ENCODE assay signal across 1 cellular context in genomic region chr9:100033877-100034551, GRCh38.
TF ChIP-seq lines count a peak whose summit lies in the region.

No MANE protein-coding gene starts in this region.

TF ChIP-seq in K562, 482 proteins besides CTCF, POLR2A, EP300 and RAD21 (continued from another document and continues in another):
- TF ChIP-seq THRAP3 (IDR thresholded peaks at IDR 0.05; ENCODE audit: borderline replicate concordance) (no peak), MBD1 (CRISPR knock-in tag; IDR thresholded peaks at IDR 0.05) (no peak), BRCA1 (IDR thresholded peaks at IDR 0.05) (no peak), BRCA1 (CRISPR knock-in tag; IDR thresholded peaks at IDR 0.05) (no peak), NR4A1 (CRISPR knock-in tag; IDR thresholded peaks at IDR 0.05) (no peak), NR4A1 (tag; IDR thresholded peaks at IDR 0.05) (peak; percentile 98), TCFL5 (CRISPR knock-in tag; conservative IDR thresholded peaks at IDR 0.05) (peak; percentile 56; the same call in 1 of the 2 replicates), POLR2AphosphoS2 (IDR thresholded peaks at IDR 0.05; ENCODE audit: low read length) (no peak), SMAD2 (IDR thresholded peaks at IDR 0.05; ENCODE audit: low read depth, low read length) (no peak), ZNF668 (CRISPR knock-in tag; IDR thresholded peaks at IDR 0.05) (peak; percentile 86), MAZ (CRISPR knock-in tag; conservative IDR thresholded peaks at IDR 0.05 in 1 of 2, IDR thresholded peaks at IDR 0.05 in 1 of 2) (no peak), ZNF121 (CRISPR knock-in tag; conservative IDR thresholded peaks at IDR 0.05) (no peak), NR2C1 (IDR thresholded peaks at IDR 0.05) (no peak), NR2C1 (tag; IDR thresholded peaks at IDR 0.05) (peak; percentile 90), RAD51 (IDR thresholded peaks at IDR 0.05; ENCODE audit: borderline replicate concordance, low read depth) (no peak), ATF6 (CRISPR knock-in tag; IDR thresholded peaks at IDR 0.05) (no peak), PHF21A (IDR thresholded peaks at IDR 0.05; ENCODE audit: borderline replicate concordance, low read depth) (no peak), TCF7L2 (IDR thresholded peaks at IDR 0.05; ENCODE audit: low read depth, low read length) (no peak), ELF2 (CRISPR knock-in tag; IDR thresholded peaks at IDR 0.05) (no peak), ZNF764 (CRISPR knock-in tag; IDR thresholded peaks at IDR 0.05; ENCODE audit: low read depth) (no peak), DIDO1 (tag; IDR thresholded peaks at IDR 0.05; ENCODE audit: low read depth) (no peak), ZNF518B (CRISPR knock-in tag; IDR thresholded peaks at IDR 0.05) (no peak), ELF4 (CRISPR knock-in tag; IDR thresholded peaks at IDR 0.05) (no peak), CGGBP1 (CRISPR knock-in tag; IDR thresholded peaks at IDR 0.05) (no peak), NEUROD1 (IDR thresholded peaks at IDR 0.05; ENCODE audit: borderline replicate concordance, low read depth, low read length, partially characterized antibody) (no peak), EZH2 (IDR thresholded peaks at IDR 0.05; ENCODE audit: borderline replicate concordance, low read depth, low read length) (no peak), TRIM24 (IDR thresholded peaks at IDR 0.05) (peak in 1 of 2 experiments; percentile 19; a peak in 1 of 4 replicates), FOXJ3 (CRISPR knock-in tag; IDR thresholded peaks at IDR 0.05) (no peak), ID3 (CRISPR knock-in tag; IDR thresholded peaks at IDR 0.05) (0 out of 2 replicates have a peak, but pooled peaks have one; percentile 71), ID3 (tag; IDR thresholded peaks at IDR 0.05) (peak; percentile 99), HDAC6 (IDR thresholded peaks at IDR 0.05; ENCODE audit: low read depth, low read length) (no peak), ARID3B (CRISPR knock-in tag; IDR thresholded peaks at IDR 0.05; ENCODE audit: borderline replicate concordance) (no peak), YBX1 (IDR thresholded peaks at IDR 0.05) (no peak), FOXP1 (CRISPR knock-in tag; IDR thresholded peaks at IDR 0.05) (no peak), ZNF561 (CRISPR knock-in tag; conservative IDR thresholded peaks at IDR 0.05) (no peak), ZNF740 (CRISPR knock-in tag; IDR thresholded peaks at IDR 0.05) (no peak), ZNF740 (tag; IDR thresholded peaks at IDR 0.05) (0 out of 4 replicates have a peak, but pooled peaks of 1 of the 2 experiments have one; percentile 48), SRSF1 (IDR thresholded peaks at IDR 0.05; ENCODE audit: low read depth, low read length) (no peak), ZNF316 (IDR thresholded peaks at IDR 0.05) (peak; percentile 65), RFX7 (CRISPR knock-in tag; IDR thresholded peaks at IDR 0.05) (no peak), NRF1 (conservative IDR thresholded peaks at IDR 0.05 in 1 of 2, IDR thresholded peaks at IDR 0.05 in 1 of 2) (no peak), NONO (IDR thresholded peaks at IDR 0.05; ENCODE audit: low read depth in 2 of 2, low read length in 1 of 2) (no peak), AFF4 (CRISPR knock-in tag; IDR thresholded peaks at IDR 0.05) (no peak), TAF1 (IDR thresholded peaks at IDR 0.05; ENCODE audit: control insufficient read depth, extremely low read depth, insufficient read depth, low read length, severe bottlenecking) (no peak), HDAC8 (tag; IDR thresholded peaks at IDR 0.05) (peak; percentile 82), GTF2E2 (tag; IDR thresholded peaks at IDR 0.05) (peak; percentile 45; the same call in 1 of the 2 replicates), ZNF239 (CRISPR knock-in tag; IDR thresholded peaks at IDR 0.05) (no peak), PKNOX1 (IDR thresholded peaks at IDR 0.05) (peak; percentile 77), HSF4 (CRISPR knock-in tag; IDR thresholded peaks at IDR 0.05; ENCODE audit: borderline replicate concordance) (peak; percentile 89), IRF2 (CRISPR knock-in tag; IDR thresholded peaks at IDR 0.05) (no peak), BDP1 (IDR thresholded peaks at IDR 0.05; ENCODE audit: insufficient read depth, insufficient read length) (no peak), ETS2 (tag; IDR thresholded peaks at IDR 0.05; ENCODE audit: borderline replicate concordance, poor library complexity, severe bottlenecking) (no peak), USF2 (CRISPR knock-in tag; IDR thresholded peaks at IDR 0.05) (no peak), LCOR (CRISPR knock-in tag; IDR thresholded peaks at IDR 0.05) (no peak), ARNT (IDR thresholded peaks at IDR 0.05) (no peak), RBFOX2 (IDR thresholded peaks at IDR 0.05; ENCODE audit: low read depth, low read length) (no peak), DMBX1 (CRISPR knock-in tag; IDR thresholded peaks at IDR 0.05; ENCODE audit: borderline replicate concordance) (peak; percentile 98), RBBP5 (IDR thresholded peaks at IDR 0.05; ENCODE audit: borderline replicate concordance, insufficient read depth, low read length, poor library complexity, severe bottlenecking) (no peak), ZNF184 (CRISPR knock-in tag; IDR thresholded peaks at IDR 0.05) (no peak), CBX3 (IDR thresholded peaks at IDR 0.05; ENCODE audit: borderline replicate concordance in 1 of 2, low read length in 2 of 2) (no peak), ZNF143 (CRISPR knock-in tag; IDR thresholded peaks at IDR 0.05) (no peak)
